25 cellular contexts compared by ENCODE assay signal in the genomic region with DNA sequence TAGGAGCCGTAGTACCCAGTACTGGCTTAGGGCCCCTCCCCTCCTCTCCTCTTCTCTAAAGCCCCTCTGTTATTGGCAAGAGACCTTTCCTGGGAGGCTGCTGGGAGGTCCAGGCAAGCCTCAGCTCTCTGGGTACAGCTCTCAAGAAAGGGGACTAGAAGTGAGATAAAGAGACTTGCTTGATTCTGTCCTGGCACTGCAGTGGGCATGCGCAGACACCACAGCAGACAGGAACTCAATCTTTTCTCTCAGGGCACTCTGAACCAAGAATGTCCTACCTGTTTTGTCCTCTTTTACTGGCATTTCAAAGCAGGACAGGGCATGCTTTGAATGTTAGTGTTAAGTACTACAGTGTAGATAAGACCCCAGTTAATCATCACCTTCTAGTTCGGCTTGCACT.
DNase-seq lines count a peak whose midpoint lies in the region; ATAC-seq and TF ChIP-seq lines count a peak whose summit lies in the region.
"Had no signal": no experiment of that assay in that cellular context is flagged by ENCODE, and none has a peak within 500 bp of the region (broad histone marks: within the 10 kb centered on the region; RNA-seq: fewer than 3 reads in every experiment).

No MANE protein-coding gene starts in this region.

- H3K4me1 ChIP-seq in esophagus muscularis mucosa, result peaks cover 0 to 9% (median 1%) of the 10 kb centered on the region in 4 donors

- intact Hi-C loops in activated CD4-positive, alpha-beta T cell treated with anti-CD3 and anti-CD28 coated beads for 36 hours (cut with DNase I, micrococcal nuclease), result no loop called here
- intact Hi-C loops in esophagus muscularis mucosa (cut with DNase I), result no loop called here

- TF ChIP-seq POLR2A in esophagus muscularis mucosa (IDR thresholded peaks at IDR 0.05; ENCODE audit: low read depth), result no peak

- no peaks in the 10 kb centered on the region for H3K27me3 ChIP-seq in esophagus muscularis mucosa
- H3K27me3 ChIP-seq: neutrophil had no signal

- H3K27ac ChIP-seq in caudate nucleus (ENCODE audit: low read depth, low read length) (peak overlapping the region; percentile 68), temporal lobe (ENCODE audit: low read depth, low read length) (peak overlapping the region; percentile 87), esophagus muscularis mucosa (replicated peaks in 1 of 4) (no peak overlapping the region)
- H3K27ac ChIP-seq: neutrophil, SK-N-MC had no signal

- no peak for DNase-seq in activated CD4-positive, alpha-beta T cell treated with anti-CD3 and anti-CD28 coated beads for 36 hours
- DNase-seq in activated CD4-positive, alpha-beta T cell treated with anti-CD3 and anti-CD28 coated beads, Interleukin-2, amount 50 U/mL, for 1 hour, result no peak
- DNase-seq in caudate nucleus (lab: John Stamatoyannopoulos, UW) (peak in 30 of 61 donors; percentile 1 to 42 (median 9)), medulla oblongata (ENCODE audit: extremely low spot score) (peak; percentile 46), endothelial cell (ENCODE audit: low spot score) (no peak), esophagus muscularis mucosa (ENCODE audit: extremely low spot score) (no peak), NOMO-1 treated with DMSO at 0.1 percent for 48 hours (lab: John Stamatoyannopoulos, UW; ENCODE audit: unreplicated experiment) (no peak)
- DNase-seq: 8988T; activated gamma-delta T cell; activated naive CD8-positive, alpha-beta T cell treated with anti-CD3 and anti-CD28 coated beads, Interleukin-2, amount 10 ng/mL, durations not matched to agents 7 days and 5 days; CD4-positive, alpha-beta T cell; DMS153; effector CD4-positive, alpha-beta T cell; erythroblast; H9; NCI-H1417; NCI-H2029 treated with DMSO at 0.1 percent for 48 hours; NCI-H226; NCI-H774; stimulated activated naive CD4-positive, alpha-beta T cell treated with Interleukin-2 at 50 U/mL for 16 hours had no signal

- CTCF ChIA-PET in activated CD4-positive, alpha-beta T cell treated with anti-CD3 and anti-CD28 coated beads for 36 hours (lab: Charles Lee), result interaction anchor here (1.7 kb wide), 1 partner anchor 239 kb away, joined by 5 read pairs; no protein-coding TSS in a partner anchor

- peak; percentile 9 for ATAC-seq in activated CD4-positive, alpha-beta T cell treated with anti-CD3 and anti-CD28 coated beads for 36 hours
- ATAC-seq: left lobe of liver had no signal

- H3K9me3 ChIP-seq in esophagus muscularis mucosa, result no peaks in the 10 kb centered on the region
- H3K9me3 ChIP-seq: neutrophil had no signal

- H3K4me1 Mint-ChIP-seq in activated CD4-positive, alpha-beta T cell treated with anti-CD3 and anti-CD28 coated beads for 36 hours, result peaks cover 25% of the 10 kb centered on the region
- H3K4me1 Mint-ChIP-seq in endothelial cell (ENCODE audit: unreplicated experiment), result no peaks in the 10 kb centered on the region
- H3K4me1 Mint-ChIP-seq: IgD-negative memory B cell had no signal

- peaks cover 0 to 8% (median 0%) of the 10 kb centered on the region in 4 donors for H3K36me3 ChIP-seq in esophagus muscularis mucosa
- H3K36me3 ChIP-seq: neutrophil had no signal

- H3K9me3 Mint-ChIP-seq in activated CD4-positive, alpha-beta T cell treated with anti-CD3 and anti-CD28 coated beads for 36 hours (ENCODE audit: low read depth), result no peaks in the 10 kb centered on the region
- no peaks in the 10 kb centered on the region for H3K9me3 Mint-ChIP-seq in endothelial cell (ENCODE audit: unreplicated experiment)
- H3K9me3 Mint-ChIP-seq: activated naive CD8-positive, alpha-beta T cell treated with anti-CD3 and anti-CD28 coated beads, Interleukin-2, amount 10 ng/mL, durations not matched to agents 7 days and 5 days; CD4-positive, alpha-beta T cell; IgD-negative memory B cell had no signal

- no peak overlapping the region for H3K4me3 ChIP-seq in esophagus muscularis mucosa
- H3K4me3 ChIP-seq: SK-N-MC had no signal

- WGBS in esophagus muscularis mucosa, result 76% methylated on average over 3 of the region's 3 CpGs

- no peak overlapping the region for H3K27ac Mint-ChIP-seq in activated CD4-positive, alpha-beta T cell treated with anti-CD3 and anti-CD28 coated beads for 36 hours
- no peak overlapping the region for H3K27ac Mint-ChIP-seq in endothelial cell (ENCODE audit: unreplicated experiment)
- H3K27ac Mint-ChIP-seq: activated naive CD8-positive, alpha-beta T cell treated with anti-CD3 and anti-CD28 coated beads, Interleukin-2, amount 10 ng/mL, durations not matched to agents 7 days and 5 days; CD4-positive, alpha-beta T cell had no signal

- no peak for TF ChIP-seq EP300 in esophagus muscularis mucosa (IDR thresholded peaks at IDR 0.05)

- TF ChIP-seq CTCF in endothelial cell (IDR thresholded peaks at IDR 0.05; ENCODE audit: unreplicated experiment) (no peak), esophagus muscularis mucosa (IDR thresholded peaks at IDR 0.05) (no peak)

- POLR2A ChIA-PET in activated CD4-positive, alpha-beta T cell treated with anti-CD3 and anti-CD28 coated beads for 36 hours (lab: Charles Lee), result no interaction called here

- no peak overlapping the region for H3K4me3 Mint-ChIP-seq in activated CD4-positive, alpha-beta T cell treated with anti-CD3 and anti-CD28 coated beads for 36 hours
- H3K4me3 Mint-ChIP-seq in endothelial cell (ENCODE audit: unreplicated experiment), result no peak overlapping the region
- H3K4me3 Mint-ChIP-seq: activated naive CD8-positive, alpha-beta T cell treated with anti-CD3 and anti-CD28 coated beads, Interleukin-2, amount 10 ng/mL, durations not matched to agents 7 days and 5 days; CD4-positive, alpha-beta T cell; H9; IgD-negative memory B cell had no signal

- peaks cover 6% of the 10 kb centered on the region for H3K36me3 Mint-ChIP-seq in activated CD4-positive, alpha-beta T cell treated with anti-CD3 and anti-CD28 coated beads for 36 hours (ENCODE audit: low read depth)
- H3K36me3 Mint-ChIP-seq in endothelial cell (ENCODE audit: low read depth, unreplicated experiment), result peaks cover 10% of the 10 kb centered on the region
- H3K36me3 Mint-ChIP-seq: IgD-negative memory B cell had no signal

- no peaks in the 10 kb centered on the region for H3K27me3 Mint-ChIP-seq in activated CD4-positive, alpha-beta T cell treated with anti-CD3 and anti-CD28 coated beads for 36 hours
- no peaks in the 10 kb centered on the region for H3K27me3 Mint-ChIP-seq in endothelial cell (ENCODE audit: unreplicated experiment)
- H3K27me3 Mint-ChIP-seq: activated naive CD8-positive, alpha-beta T cell treated with anti-CD3 and anti-CD28 coated beads, Interleukin-2, amount 10 ng/mL, durations not matched to agents 7 days and 5 days; CD4-positive, alpha-beta T cell; IgD-negative memory B cell had no signal

Comparison
In these comparisons a context has a peak if more than half of its experiments do, and no peak if none do; other contexts are left out.
1. H3K27ac ChIP-seq: peak in caudate nucleus (single experiment) and temporal lobe (single experiment); none in esophagus muscularis mucosa (0 of 4).